ENCODE assay signal across 8 cellular contexts in genomic region chr1:6962390-6962955, GRCh38.
DNase-seq lines count a peak whose midpoint lies in the region; ATAC-seq and TF ChIP-seq lines count a peak whose summit lies in the region.

No MANE protein-coding gene starts in this region.

- H3K4me1 ChIP-seq in BLaER1 treated with 17β-estradiol and CSF1 and Interleukin-3, amounts not matched to agents 10 nM and 100 nM: peaks cover 19 to 86% (median 68%) of the 10 kb centered on the region in 10 experiments

- no peak overlapping the region for H3K9ac ChIP-seq in BLaER1 treated with 17β-estradiol and CSF1 and Interleukin-3, amounts not matched to agents 10 nM and 100 nM

- POLR2A ChIA-PET in activated CD4-positive, alpha-beta memory T cell treated with anti-CD3 and anti-CD28 coated beads for 36 hours (lab: Charles Lee): no interaction called here

- H3K27me3 Mint-ChIP-seq in activated CD4-positive, alpha-beta memory T cell treated with anti-CD3 and anti-CD28 coated beads for 36 hours: peaks cover 36% of the 10 kb centered on the region
- peaks cover 15% of the 10 kb centered on the region for H3K27me3 Mint-ChIP-seq in glutamatergic neuron (ENCODE audit: unreplicated experiment)

- peaks cover 0 to 6% (median 0%) of the 10 kb centered on the region in 11 experiments; a peak in 4 of 22 replicates for H3K9me3 ChIP-seq in BLaER1 treated with 17β-estradiol and CSF1 and Interleukin-3, amounts not matched to agents 10 nM and 100 nM (replicated peaks in 1 of 11)

- no peak overlapping the region for H3K27ac Mint-ChIP-seq in activated CD4-positive, alpha-beta memory T cell treated with anti-CD3 and anti-CD28 coated beads for 36 hours
- no peak overlapping the region for H3K27ac Mint-ChIP-seq in glutamatergic neuron (ENCODE audit: unreplicated experiment)

- no peaks in the 10 kb centered on the region for H3K9me3 Mint-ChIP-seq in activated CD4-positive, alpha-beta memory T cell treated with anti-CD3 and anti-CD28 coated beads for 36 hours
- peaks cover 13% of the 10 kb centered on the region for H3K9me3 Mint-ChIP-seq in glutamatergic neuron (ENCODE audit: unreplicated experiment)

- DNase-seq in NCI-H1930 (lab: John Stamatoyannopoulos, UW): peak; percentile 70 to 86
- peak; percentile 82 for DNase-seq in activated CD4-positive, alpha-beta memory T cell treated with anti-CD3 and anti-CD28 coated beads for 36 hours
- DNase-seq in glutamatergic neuron: peak; percentile 94
- DNase-seq in stimulated activated CD4-positive, alpha-beta T cell treated with anti-CD3 and anti-CD28 coated beads, Interleukin-4, amount 100 ng/mL, for 1 hour: peak; percentile 40
- no peak for DNase-seq in NCI-H1694 (lab: John Stamatoyannopoulos, UW)
- no peak for DNase-seq in pons (ENCODE audit: low spot score)

- peaks cover 11% of the 10 kb centered on the region for H3K4me1 Mint-ChIP-seq in activated CD4-positive, alpha-beta memory T cell treated with anti-CD3 and anti-CD28 coated beads for 36 hours (ENCODE audit: low read depth)
- peaks cover 46% of the 10 kb centered on the region for H3K4me1 Mint-ChIP-seq in glutamatergic neuron (ENCODE audit: low read depth, unreplicated experiment)

- intact Hi-C loops in activated CD4-positive, alpha-beta memory T cell treated with anti-CD3 and anti-CD28 coated beads for 36 hours (cut with micrococcal nuclease): loop anchor here (5.0 to 10.0 kb wide), 2 partner anchors 175 to 238 kb away; partner anchors contain the start of gene CAMTA1

- no peak for ATAC-seq in GM19351 (IDR thresholded peaks at IDR 0.05; ENCODE audit: unreplicated experiment)

- H3K36me3 Mint-ChIP-seq in activated CD4-positive, alpha-beta memory T cell treated with anti-CD3 and anti-CD28 coated beads for 36 hours: no peaks in the 10 kb centered on the region
- H3K36me3 Mint-ChIP-seq in glutamatergic neuron (ENCODE audit: unreplicated experiment): no peaks in the 10 kb centered on the region

- H3K27ac ChIP-seq in BLaER1 treated with 17β-estradiol and CSF1 and Interleukin-3, amounts not matched to agents 10 nM and 100 nM: no peak overlapping the region; a peak in 2 of 22 replicates

- CTCF ChIA-PET in activated CD4-positive, alpha-beta memory T cell treated with anti-CD3 and anti-CD28 coated beads for 36 hours (lab: Charles Lee): interaction anchor here (1.2 kb wide), 1 partner anchor 243 kb away, joined by 3 read pairs; no protein-coding TSS in a partner anchor

- no peak for TF ChIP-seq CTCF in glutamatergic neuron (IDR thresholded peaks at IDR 0.05; ENCODE audit: partially characterized antibody, unreplicated experiment)

- no peaks in the 10 kb centered on the region for H3K36me3 ChIP-seq in BLaER1 treated with 17β-estradiol and CSF1 and Interleukin-3, amounts not matched to agents 10 nM and 100 nM

- H3K4me3 Mint-ChIP-seq in activated CD4-positive, alpha-beta memory T cell treated with anti-CD3 and anti-CD28 coated beads for 36 hours: peak overlapping the region; percentile 55
- peak overlapping the region; percentile 11 for H3K4me3 Mint-ChIP-seq in glutamatergic neuron (ENCODE audit: unreplicated experiment)

- H4K20me1 ChIP-seq in BLaER1 treated with 17β-estradiol and CSF1 and Interleukin-3, amounts not matched to agents 10 nM and 100 nM: peaks cover 0 to 5% (median 0%) of the 10 kb centered on the region in 11 experiments; a peak in 1 of 22 replicates

- peak overlapping the region in 9 of 11 experiments; percentile 17 to 51 (median 38); a peak in 15 of 22 replicates for H3K4me2 ChIP-seq in BLaER1 treated with 17β-estradiol and CSF1 and Interleukin-3, amounts not matched to agents 10 nM and 100 nM

- peak overlapping the region in 3 of 10 experiments; percentile 24 to 52 (median 24); a peak in 3 of 20 replicates for H3K4me3 ChIP-seq in BLaER1 treated with 17β-estradiol and CSF1 and Interleukin-3, amounts not matched to agents 10 nM and 100 nM

- H3K27me3 ChIP-seq in BLaER1 treated with 17β-estradiol and CSF1 and Interleukin-3, amounts not matched to agents 10 nM and 100 nM: peaks cover 0 to 3% (median 0%) of the 10 kb centered on the region in 11 experiments; a peak in 1 of 22 replicates

Comparison
In these comparisons a context has a peak if more than half of its experiments do, and no peak if none do; other contexts are left out.
1. DNase-seq: peak in NCI-H1930 (2 of 2), activated CD4-positive, alpha-beta memory T cell treated with anti-CD3 and anti-CD28 coated beads for 36 hours (single experiment), glutamatergic neuron (single experiment) and stimulated activated CD4-positive, alpha-beta T cell treated with anti-CD3 and anti-CD28 coated beads, Interleukin-4, amount 100 ng/mL, for 1 hour (single experiment); none in NCI-H1694 (single experiment) and pons (single experiment).